ENCODE assay signal across 1 cellular context in genomic region chr16:83807710-83808572, GRCh38.
TF ChIP-seq lines count a peak whose summit lies in the region.

TSS of gene HSBP1 (plus strand) at chr16:83807978. CDS start at chr16:83808077, 99 bp downstream.

TF ChIP-seq in HepG2, 621 proteins besides CTCF, POLR2A, EP300 and RAD21 (continued from another document):
- TF ChIP-seq FOSL2 (CRISPR knock-in tag; IDR thresholded peaks at IDR 0.05) = peak; percentile 43; the same call in 1 of the 2 replicates
- peak; percentile 36; the same call in 1 of the 2 replicates for TF ChIP-seq ZNF775 (CRISPR knock-in tag; IDR thresholded peaks at IDR 0.05; ENCODE audit: borderline replicate concordance)
- TF ChIP-seq BCLAF1 (IDR thresholded peaks at IDR 0.05) = no peak
- no peak for TF ChIP-seq TAF15 (IDR thresholded peaks at IDR 0.05; ENCODE audit: low read depth, low read length, poor library complexity, severe bottlenecking)
- no peak for TF ChIP-seq SOX6 (IDR thresholded peaks at IDR 0.05)
- TF ChIP-seq SOX6 (CRISPR knock-in tag; IDR thresholded peaks at IDR 0.05) = 0 out of 2 replicates have a peak, but pooled peaks have one; percentile 14
- TF ChIP-seq ZHX1 (CRISPR knock-in tag; IDR thresholded peaks at IDR 0.05; ENCODE audit: low read depth) = 0 out of 2 replicates have a peak, but pooled peaks have one; percentile 16
- TF ChIP-seq, protein P1, sequence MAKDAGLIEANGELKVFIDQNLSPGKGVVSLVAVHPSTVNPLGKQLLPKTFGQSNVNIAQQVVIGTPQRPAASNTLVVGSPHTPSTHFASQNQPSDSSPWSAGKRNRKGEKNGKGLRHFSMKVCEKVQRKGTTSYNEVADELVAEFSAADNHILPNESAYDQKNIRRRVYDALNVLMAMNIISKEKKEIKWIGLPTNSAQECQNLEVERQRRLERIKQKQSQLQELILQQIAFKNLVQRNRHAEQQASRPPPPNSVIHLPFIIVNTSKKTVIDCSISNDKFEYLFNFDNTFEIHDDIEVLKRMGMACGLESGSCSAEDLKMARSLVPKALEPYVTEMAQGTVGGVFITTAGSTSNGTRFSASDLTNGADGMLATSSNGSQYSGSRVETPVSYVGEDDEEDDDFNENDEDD (CRISPR knock-in tag; IDR thresholded peaks at IDR 0.05; ENCODE audit: borderline replicate concordance) = peak; percentile 65; the same call in 1 of the 2 replicates
- peak; percentile 84 for TF ChIP-seq TAF1 (CRISPR knock-in tag; IDR thresholded peaks at IDR 0.05)
- no peak for TF ChIP-seq SMARCE1 (IDR thresholded peaks at IDR 0.05; ENCODE audit: borderline replicate concordance)
- no peak; the same call in 1 of the 2 replicates for TF ChIP-seq NR3C1 (CRISPR knock-in tag; IDR thresholded peaks at IDR 0.05)
- TF ChIP-seq USF2 (IDR thresholded peaks at IDR 0.05; ENCODE audit: low read depth, low read length) = no peak
- TF ChIP-seq USF2 (CRISPR knock-in tag; IDR thresholded peaks at IDR 0.05; ENCODE audit: borderline replicate concordance) = no peak
- no peak for TF ChIP-seq MTF1 (CRISPR knock-in tag; IDR thresholded peaks at IDR 0.05)
- peak; percentile 6 for TF ChIP-seq ZNF407 (CRISPR knock-in tag; IDR thresholded peaks at IDR 0.05; ENCODE audit: not compliant biosample characterization)
- TF ChIP-seq ELK4 (CRISPR knock-in tag; IDR thresholded peaks at IDR 0.05; ENCODE audit: borderline replicate concordance) = peak; percentile 92; the same call in 1 of the 2 replicates
- no peak; the same call in 1 of the 2 replicates for TF ChIP-seq WIZ (CRISPR knock-in tag; IDR thresholded peaks at IDR 0.05)
- TF ChIP-seq JUN (CRISPR knock-in tag; IDR thresholded peaks at IDR 0.05) = peak; percentile 18; the same call in 1 of the 2 replicates
- TF ChIP-seq KMT2B (CRISPR knock-in tag; IDR thresholded peaks at IDR 0.05) = peak; percentile 76; the same call in 1 of the 2 replicates
- TF ChIP-seq RFXANK (CRISPR knock-in tag; IDR thresholded peaks at IDR 0.05) = no peak
- TF ChIP-seq, protein P2, sequence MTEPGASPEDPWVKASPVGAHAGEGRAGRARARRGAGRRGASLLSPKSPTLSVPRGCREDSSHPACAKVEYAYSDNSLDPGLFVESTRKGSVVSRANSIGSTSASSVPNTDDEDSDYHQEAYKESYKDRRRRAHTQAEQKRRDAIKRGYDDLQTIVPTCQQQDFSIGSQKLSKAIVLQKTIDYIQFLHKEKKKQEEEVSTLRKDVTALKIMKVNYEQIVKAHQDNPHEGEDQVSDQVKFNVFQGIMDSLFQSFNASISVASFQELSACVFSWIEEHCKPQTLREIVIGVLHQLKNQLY (CRISPR knock-in tag; IDR thresholded peaks at IDR 0.05) = 0 out of 2 replicates have a peak, but pooled peaks have one; percentile 35
- peak; percentile 67; the same call in 1 of the 2 replicates for TF ChIP-seq ZNF441 (CRISPR knock-in tag; IDR thresholded peaks at IDR 0.05; ENCODE audit: borderline replicate concordance)
- TF ChIP-seq ZNF598 (CRISPR knock-in tag; IDR thresholded peaks at IDR 0.05; ENCODE audit: borderline replicate concordance) = 0 out of 2 replicates have a peak, but pooled peaks have one; percentile 4
- TF ChIP-seq GMEB1 (CRISPR knock-in tag; IDR thresholded peaks at IDR 0.05; ENCODE audit: borderline replicate concordance) = peak; percentile 65; the same call in 1 of the 2 replicates
